2 cellular contexts compared by ENCODE assay signal in the genomic region with DNA sequence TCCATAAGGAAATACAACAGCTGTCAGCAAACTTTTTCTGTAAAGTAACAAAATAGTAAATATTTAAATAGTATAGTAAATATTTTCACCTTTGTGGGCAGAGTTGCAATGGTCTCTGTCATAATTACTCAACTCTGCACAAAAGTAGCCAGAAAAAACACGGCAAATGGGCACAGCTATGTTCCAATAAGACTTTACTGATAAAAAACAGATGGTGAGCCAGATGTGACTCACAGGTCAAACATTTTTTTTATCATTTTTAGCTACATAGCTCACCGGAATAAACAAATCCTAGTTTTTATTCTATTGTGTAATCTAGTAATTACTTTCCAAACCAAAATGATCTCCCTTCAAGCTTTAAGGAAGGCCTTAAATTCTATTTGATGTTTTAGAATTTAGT.
TF ChIP-seq lines count a peak whose summit lies in the region.

No MANE protein-coding gene starts in this region.

TF ChIP-seq in IMR-90, 13 proteins besides CTCF, POLR2A, EP300 and RAD21:
- peak; percentile 90 for TF ChIP-seq CEBPB (IDR thresholded peaks at IDR 0.05; ENCODE audit: low read depth, low read length)
- no peak for TF ChIP-seq NFE2L2 (IDR thresholded peaks at IDR 0.05; ENCODE audit: low read depth, low read length)
- TF ChIP-seq FOS (IDR thresholded peaks at IDR 0.05; ENCODE audit: low read depth, low read length): peak; percentile 76
- TF ChIP-seq RFX5 (IDR thresholded peaks at IDR 0.05; ENCODE audit: low read depth, low read length): no peak
- TF ChIP-seq, protein P1, sequence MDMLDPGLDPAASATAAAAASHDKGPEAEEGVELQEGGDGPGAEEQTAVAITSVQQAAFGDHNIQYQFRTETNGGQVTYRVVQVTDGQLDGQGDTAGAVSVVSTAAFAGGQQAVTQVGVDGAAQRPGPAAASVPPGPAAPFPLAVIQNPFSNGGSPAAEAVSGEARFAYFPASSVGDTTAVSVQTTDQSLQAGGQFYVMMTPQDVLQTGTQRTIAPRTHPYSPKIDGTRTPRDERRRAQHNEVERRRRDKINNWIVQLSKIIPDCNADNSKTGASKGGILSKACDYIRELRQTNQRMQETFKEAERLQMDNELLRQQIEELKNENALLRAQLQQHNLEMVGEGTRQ (IDR thresholded peaks at IDR 0.05; ENCODE audit: low read depth, low read length): no peak
- no peak for TF ChIP-seq MAFK (IDR thresholded peaks at IDR 0.05; ENCODE audit: low read depth, low read length)

TF ChIP-seq in HepG2, 621 proteins besides CTCF, POLR2A, EP300 and RAD21 (continues in another document):
- no peak for TF ChIP-seq HCFC1 (IDR thresholded peaks at IDR 0.05; ENCODE audit: low read depth, low read length)
- 0 out of 2 replicates have a peak, but pooled peaks have one; percentile 26 for TF ChIP-seq ISL2 (CRISPR knock-in tag; IDR thresholded peaks at IDR 0.05)
- peak; percentile 74 for TF ChIP-seq GATAD2A (CRISPR knock-in tag; IDR thresholded peaks at IDR 0.05)
- TF ChIP-seq CEBPG (CRISPR knock-in tag; IDR thresholded peaks at IDR 0.05): peak; percentile 62; the same call in 1 of the 2 replicates
- no peak for TF ChIP-seq SOX6 (IDR thresholded peaks at IDR 0.05)
- peak; percentile 45; the same call in 1 of the 2 replicates for TF ChIP-seq SOX6 (CRISPR knock-in tag; IDR thresholded peaks at IDR 0.05)
- TF ChIP-seq, protein P2, sequence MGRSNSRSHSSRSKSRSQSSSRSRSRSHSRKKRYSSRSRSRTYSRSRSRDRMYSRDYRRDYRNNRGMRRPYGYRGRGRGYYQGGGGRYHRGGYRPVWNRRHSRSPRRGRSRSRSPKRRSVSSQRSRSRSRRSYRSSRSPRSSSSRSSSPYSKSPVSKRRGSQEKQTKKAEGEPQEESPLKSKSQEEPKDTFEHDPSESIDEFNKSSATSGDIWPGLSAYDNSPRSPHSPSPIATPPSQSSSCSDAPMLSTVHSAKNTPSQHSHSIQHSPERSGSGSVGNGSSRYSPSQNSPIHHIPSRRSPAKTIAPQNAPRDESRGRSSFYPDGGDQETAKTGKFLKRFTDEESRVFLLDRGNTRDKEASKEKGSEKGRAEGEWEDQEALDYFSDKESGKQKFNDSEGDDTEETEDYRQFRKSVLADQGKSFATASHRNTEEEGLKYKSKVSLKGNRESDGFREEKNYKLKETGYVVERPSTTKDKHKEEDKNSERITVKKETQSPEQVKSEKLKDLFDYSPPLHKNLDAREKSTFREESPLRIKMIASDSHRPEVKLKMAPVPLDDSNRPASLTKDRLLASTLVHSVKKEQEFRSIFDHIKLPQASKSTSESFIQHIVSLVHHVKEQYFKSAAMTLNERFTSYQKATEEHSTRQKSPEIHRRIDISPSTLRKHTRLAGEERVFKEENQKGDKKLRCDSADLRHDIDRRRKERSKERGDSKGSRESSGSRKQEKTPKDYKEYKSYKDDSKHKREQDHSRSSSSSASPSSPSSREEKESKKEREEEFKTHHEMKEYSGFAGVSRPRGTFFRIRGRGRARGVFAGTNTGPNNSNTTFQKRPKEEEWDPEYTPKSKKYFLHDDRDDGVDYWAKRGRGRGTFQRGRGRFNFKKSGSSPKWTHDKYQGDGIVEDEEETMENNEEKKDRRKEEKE (IDR thresholded peaks at IDR 0.05): no peak
- no peak for TF ChIP-seq ZNF205 (CRISPR knock-in tag; IDR thresholded peaks at IDR 0.05)
- TF ChIP-seq MTA3 (CRISPR knock-in tag; IDR thresholded peaks at IDR 0.05): no peak
- TF ChIP-seq KLF6 (CRISPR knock-in tag; IDR thresholded peaks at IDR 0.05): no peak
- TF ChIP-seq FOSL2 (CRISPR knock-in tag; IDR thresholded peaks at IDR 0.05): peak; percentile 89
- TF ChIP-seq, protein P3, sequence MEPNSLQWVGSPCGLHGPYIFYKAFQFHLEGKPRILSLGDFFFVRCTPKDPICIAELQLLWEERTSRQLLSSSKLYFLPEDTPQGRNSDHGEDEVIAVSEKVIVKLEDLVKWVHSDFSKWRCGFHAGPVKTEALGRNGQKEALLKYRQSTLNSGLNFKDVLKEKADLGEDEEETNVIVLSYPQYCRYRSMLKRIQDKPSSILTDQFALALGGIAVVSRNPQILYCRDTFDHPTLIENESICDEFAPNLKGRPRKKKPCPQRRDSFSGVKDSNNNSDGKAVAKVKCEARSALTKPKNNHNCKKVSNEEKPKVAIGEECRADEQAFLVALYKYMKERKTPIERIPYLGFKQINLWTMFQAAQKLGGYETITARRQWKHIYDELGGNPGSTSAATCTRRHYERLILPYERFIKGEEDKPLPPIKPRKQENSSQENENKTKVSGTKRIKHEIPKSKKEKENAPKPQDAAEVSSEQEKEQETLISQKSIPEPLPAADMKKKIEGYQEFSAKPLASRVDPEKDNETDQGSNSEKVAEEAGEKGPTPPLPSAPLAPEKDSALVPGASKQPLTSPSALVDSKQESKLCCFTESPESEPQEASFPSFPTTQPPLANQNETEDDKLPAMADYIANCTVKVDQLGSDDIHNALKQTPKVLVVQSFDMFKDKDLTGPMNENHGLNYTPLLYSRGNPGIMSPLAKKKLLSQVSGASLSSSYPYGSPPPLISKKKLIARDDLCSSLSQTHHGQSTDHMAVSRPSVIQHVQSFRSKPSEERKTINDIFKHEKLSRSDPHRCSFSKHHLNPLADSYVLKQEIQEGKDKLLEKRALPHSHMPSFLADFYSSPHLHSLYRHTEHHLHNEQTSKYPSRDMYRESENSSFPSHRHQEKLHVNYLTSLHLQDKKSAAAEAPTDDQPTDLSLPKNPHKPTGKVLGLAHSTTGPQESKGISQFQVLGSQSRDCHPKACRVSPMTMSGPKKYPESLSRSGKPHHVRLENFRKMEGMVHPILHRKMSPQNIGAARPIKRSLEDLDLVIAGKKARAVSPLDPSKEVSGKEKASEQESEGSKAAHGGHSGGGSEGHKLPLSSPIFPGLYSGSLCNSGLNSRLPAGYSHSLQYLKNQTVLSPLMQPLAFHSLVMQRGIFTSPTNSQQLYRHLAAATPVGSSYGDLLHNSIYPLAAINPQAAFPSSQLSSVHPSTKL (CRISPR knock-in tag; IDR thresholded peaks at IDR 0.05): peak; percentile 84
- TF ChIP-seq NCOA2 (CRISPR knock-in tag; IDR thresholded peaks at IDR 0.05): peak; percentile 49; the same call in 1 of the 2 replicates
- 0 out of 2 replicates have a peak, but pooled peaks have one; percentile 24 for TF ChIP-seq FOXK1 (CRISPR knock-in tag; IDR thresholded peaks at IDR 0.05; ENCODE audit: borderline replicate concordance, low read depth)
- TF ChIP-seq FOXA3 (CRISPR knock-in tag; IDR thresholded peaks at IDR 0.05): peak; percentile 74
- TF ChIP-seq MAFF (IDR thresholded peaks at IDR 0.05; ENCODE audit: low read depth, low read length): peak; percentile 40
- peak; percentile 20 for TF ChIP-seq TEAD3 (CRISPR knock-in tag; optimal IDR thresholded peaks at IDR 0.05; ENCODE audit: borderline replicate concordance)
- TF ChIP-seq, protein P4, sequence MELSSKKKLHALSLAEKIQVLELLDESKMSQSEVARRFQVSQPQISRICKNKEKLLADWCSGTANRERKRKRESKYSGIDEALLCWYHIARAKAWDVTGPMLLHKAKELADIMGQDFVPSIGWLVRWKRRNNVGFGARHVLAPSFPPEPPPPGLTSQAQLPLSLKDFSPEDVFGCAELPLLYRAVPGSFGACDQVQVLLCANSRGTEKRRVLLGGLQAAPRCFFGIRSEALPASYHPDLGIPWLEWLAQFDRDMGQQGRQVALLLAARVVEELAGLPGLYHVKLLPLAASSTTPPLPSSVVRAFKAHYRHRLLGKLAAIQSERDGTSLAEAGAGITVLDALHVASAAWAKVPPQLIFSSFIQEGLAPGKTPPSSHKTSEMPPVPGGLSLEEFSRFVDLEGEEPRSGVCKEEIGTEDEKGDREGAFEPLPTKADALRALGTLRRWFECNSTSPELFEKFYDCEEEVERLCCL (CRISPR knock-in tag; IDR thresholded peaks at IDR 0.05; ENCODE audit: borderline replicate concordance): no peak
- no peak for TF ChIP-seq ZNF264 (CRISPR knock-in tag; IDR thresholded peaks at IDR 0.05)
- TF ChIP-seq, protein P5, sequence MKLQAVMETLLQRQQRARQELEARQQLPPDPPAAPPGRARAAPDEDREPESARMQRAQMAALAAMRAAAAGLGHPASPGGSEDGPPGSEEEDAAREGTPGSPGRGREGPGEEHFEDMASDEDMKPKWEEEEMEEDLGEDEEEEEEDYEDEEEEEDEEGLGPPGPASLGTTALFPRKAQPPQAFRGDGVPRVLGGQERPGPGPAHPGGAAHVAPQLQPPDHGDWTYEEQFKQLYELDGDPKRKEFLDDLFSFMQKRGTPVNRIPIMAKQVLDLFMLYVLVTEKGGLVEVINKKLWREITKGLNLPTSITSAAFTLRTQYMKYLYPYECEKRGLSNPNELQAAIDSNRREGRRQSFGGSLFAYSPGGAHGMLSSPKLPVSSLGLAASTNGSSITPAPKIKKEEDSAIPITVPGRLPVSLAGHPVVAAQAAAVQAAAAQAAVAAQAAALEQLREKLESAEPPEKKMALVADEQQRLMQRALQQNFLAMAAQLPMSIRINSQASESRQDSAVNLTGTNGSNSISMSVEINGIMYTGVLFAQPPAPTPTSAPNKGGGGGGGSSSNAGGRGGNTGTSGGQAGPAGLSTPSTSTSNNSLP (IDR thresholded peaks at IDR 0.05; ENCODE audit: low read depth, low read length): peak; percentile 66
- no peak for TF ChIP-seq FOXP1 (IDR thresholded peaks at IDR 0.05)
- peak; percentile 66 for TF ChIP-seq FOXP1 (CRISPR knock-in tag; IDR thresholded peaks at IDR 0.05)
- peak; percentile 43 for TF ChIP-seq RXRB (CRISPR knock-in tag; IDR thresholded peaks at IDR 0.05; ENCODE audit: borderline replicate concordance)
- peak; percentile 65 for TF ChIP-seq MED1 (CRISPR knock-in tag; IDR thresholded peaks at IDR 0.05)
- TF ChIP-seq, protein P6, sequence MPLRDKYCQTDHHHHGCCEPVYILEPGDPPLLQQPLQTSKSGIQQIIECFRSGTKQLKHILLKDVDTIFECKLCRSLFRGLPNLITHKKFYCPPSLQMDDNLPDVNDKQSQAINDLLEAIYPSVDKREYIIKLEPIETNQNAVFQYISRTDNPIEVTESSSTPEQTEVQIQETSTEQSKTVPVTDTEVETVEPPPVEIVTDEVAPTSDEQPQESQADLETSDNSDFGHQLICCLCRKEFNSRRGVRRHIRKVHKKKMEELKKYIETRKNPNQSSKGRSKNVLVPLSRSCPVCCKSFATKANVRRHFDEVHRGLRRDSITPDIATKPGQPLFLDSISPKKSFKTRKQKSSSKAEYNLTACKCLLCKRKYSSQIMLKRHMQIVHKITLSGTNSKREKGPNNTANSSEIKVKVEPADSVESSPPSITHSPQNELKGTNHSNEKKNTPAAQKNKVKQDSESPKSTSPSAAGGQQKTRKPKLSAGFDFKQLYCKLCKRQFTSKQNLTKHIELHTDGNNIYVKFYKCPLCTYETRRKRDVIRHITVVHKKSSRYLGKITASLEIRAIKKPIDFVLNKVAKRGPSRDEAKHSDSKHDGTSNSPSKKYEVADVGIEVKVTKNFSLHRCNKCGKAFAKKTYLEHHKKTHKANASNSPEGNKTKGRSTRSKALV (CRISPR knock-in tag; IDR thresholded peaks at IDR 0.05): no peak
- peak; percentile 44; the same call in 1 of the 2 replicates for TF ChIP-seq CEBPB (IDR thresholded peaks at IDR 0.05; ENCODE audit: borderline replicate concordance, low read depth, low read length)
- no peak for TF ChIP-seq SOX13 (IDR thresholded peaks at IDR 0.05)
- TF ChIP-seq SOX13 (CRISPR knock-in tag; conservative IDR thresholded peaks at IDR 0.05 in 1 of 2, IDR thresholded peaks at IDR 0.05 in 1 of 2): peak in 1 of 2 experiments; percentile 53; a peak in 1 of 4 replicates
- peak; percentile 62 for TF ChIP-seq RARA (CRISPR knock-in tag; IDR thresholded peaks at IDR 0.05)
- TF ChIP-seq, protein P7, sequence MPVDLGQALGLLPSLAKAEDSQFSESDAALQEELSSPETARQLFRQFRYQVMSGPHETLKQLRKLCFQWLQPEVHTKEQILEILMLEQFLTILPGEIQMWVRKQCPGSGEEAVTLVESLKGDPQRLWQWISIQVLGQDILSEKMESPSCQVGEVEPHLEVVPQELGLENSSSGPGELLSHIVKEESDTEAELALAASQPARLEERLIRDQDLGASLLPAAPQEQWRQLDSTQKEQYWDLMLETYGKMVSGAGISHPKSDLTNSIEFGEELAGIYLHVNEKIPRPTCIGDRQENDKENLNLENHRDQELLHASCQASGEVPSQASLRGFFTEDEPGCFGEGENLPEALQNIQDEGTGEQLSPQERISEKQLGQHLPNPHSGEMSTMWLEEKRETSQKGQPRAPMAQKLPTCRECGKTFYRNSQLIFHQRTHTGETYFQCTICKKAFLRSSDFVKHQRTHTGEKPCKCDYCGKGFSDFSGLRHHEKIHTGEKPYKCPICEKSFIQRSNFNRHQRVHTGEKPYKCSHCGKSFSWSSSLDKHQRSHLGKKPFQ (CRISPR knock-in tag; IDR thresholded peaks at IDR 0.05; ENCODE audit: insufficient replicate concordance): no peak
- peak; percentile 33; the same call in 1 of the 2 replicates for TF ChIP-seq TCF7 (IDR thresholded peaks at IDR 0.05; ENCODE audit: low read depth)
- no peak for TF ChIP-seq KMT2B (CRISPR knock-in tag; IDR thresholded peaks at IDR 0.05)
- TF ChIP-seq MAFG (CRISPR knock-in tag; IDR thresholded peaks at IDR 0.05): no peak
- TF ChIP-seq, protein P8, sequence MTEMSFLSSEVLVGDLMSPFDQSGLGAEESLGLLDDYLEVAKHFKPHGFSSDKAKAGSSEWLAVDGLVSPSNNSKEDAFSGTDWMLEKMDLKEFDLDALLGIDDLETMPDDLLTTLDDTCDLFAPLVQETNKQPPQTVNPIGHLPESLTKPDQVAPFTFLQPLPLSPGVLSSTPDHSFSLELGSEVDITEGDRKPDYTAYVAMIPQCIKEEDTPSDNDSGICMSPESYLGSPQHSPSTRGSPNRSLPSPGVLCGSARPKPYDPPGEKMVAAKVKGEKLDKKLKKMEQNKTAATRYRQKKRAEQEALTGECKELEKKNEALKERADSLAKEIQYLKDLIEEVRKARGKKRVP (CRISPR knock-in tag; IDR thresholded peaks at IDR 0.05): peak in 1 of 2 experiments; percentile 69; a peak in 2 of 4 replicates
- TF ChIP-seq, protein P9, sequence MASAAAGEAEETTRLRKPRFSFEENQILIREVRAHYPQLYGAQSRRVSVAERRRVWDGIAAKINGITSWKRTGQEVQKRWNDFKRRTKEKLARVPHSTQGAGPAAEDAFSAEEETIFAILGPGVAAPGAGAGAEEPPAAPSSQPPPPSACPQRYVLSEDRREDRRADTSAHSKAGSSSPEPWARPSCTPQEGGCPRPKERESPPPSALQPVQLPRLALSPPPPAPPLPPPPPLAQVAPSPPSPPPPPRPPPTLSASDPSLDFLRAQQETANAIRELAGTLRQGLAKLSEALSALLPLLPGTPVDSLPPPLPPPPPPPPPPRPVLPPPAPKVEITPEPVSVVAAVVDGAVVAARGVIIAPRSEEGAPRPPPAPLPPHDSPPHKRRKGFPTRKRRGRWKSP (CRISPR knock-in tag; IDR thresholded peaks at IDR 0.05): no peak
